9 cellular contexts compared by ENCODE assay signal in the genomic region with DNA sequence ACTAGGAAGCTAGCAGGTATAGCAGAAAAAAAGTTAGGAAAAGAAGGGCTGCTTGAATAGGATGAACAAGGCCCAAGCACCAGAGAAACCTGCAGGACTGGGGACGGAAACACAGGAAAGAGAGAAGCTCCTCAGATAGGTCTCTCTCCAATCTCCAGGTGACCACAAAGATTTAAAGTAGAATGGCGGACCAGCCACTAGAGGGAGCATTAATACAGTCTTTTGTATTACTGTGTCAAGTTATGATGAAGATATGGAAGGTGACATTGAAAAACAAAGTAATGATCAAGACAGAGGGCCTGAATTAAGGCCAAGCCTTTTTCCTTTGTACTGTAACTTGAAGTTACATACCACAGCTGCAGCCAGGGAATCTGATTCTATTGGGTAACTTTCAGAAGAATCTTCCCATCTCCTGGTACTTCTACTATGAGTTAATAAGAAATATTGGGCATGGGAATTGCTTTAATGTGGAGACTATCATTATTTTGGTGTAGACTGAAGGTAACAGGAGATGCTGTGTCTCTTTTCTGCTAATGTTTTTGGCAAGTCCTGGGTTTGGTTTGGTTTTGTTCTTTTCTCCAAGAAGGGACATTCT. TPM values are rescaled to one million over a fixed set of nuclear protein-coding genes. Genes with fewer than 3 reads are reported as not detected.
DNase-seq lines count a peak whose midpoint lies in the region; ATAC-seq and TF ChIP-seq lines count a peak whose summit lies in the region.
"Had no signal": no experiment of that assay in that cellular context is flagged by ENCODE, and none has a peak within 500 bp of the region (broad histone marks: within the 10 kb centered on the region; RNA-seq: fewer than 3 reads in every experiment).

No MANE protein-coding gene starts in this region.

- no peaks in the 10 kb centered on the region for H3K27me3 ChIP-seq in neutrophil

- ATAC-seq in GM18505 (IDR thresholded peaks at IDR 0.05; ENCODE audit: unreplicated experiment): peak; percentile 69
- ATAC-seq in HG02938 (IDR thresholded peaks at IDR 0.05; ENCODE audit: unreplicated experiment): peak; percentile 81

- H3K4me3 ChIP-seq in epithelial cell of proximal tubule (ENCODE audit: low read depth, low read length) (no peak overlapping the region), neutrophil (ENCODE audit: low read depth in 1 of 2, low read length in 1 of 2) (no peak overlapping the region)
- H3K4me3 ChIP-seq: SK-N-MC had no signal

- H3K9me3 ChIP-seq in neutrophil: no peaks in the 10 kb centered on the region

- H3K36me3 ChIP-seq in neutrophil: peaks cover 9% of the 10 kb centered on the region

- peak overlapping the region; percentile 46 for H3K27ac ChIP-seq in neutrophil
- H3K27ac ChIP-seq: SK-N-MC had no signal

- H3K4me1 ChIP-seq in neutrophil (ENCODE audit: control insufficient read depth in 1 of 2, insufficient read depth in 1 of 2, low read depth in 1 of 2, low read length in 1 of 2): peaks cover 0 to 68% of the 10 kb centered on the region in 2 experiments

- TF ChIP-seq CTCF in epithelial cell of proximal tubule (conservative IDR thresholded peaks at IDR 0.05; ENCODE audit: low read depth, low read length): peak; percentile 79
- peak; percentile 56 for TF ChIP-seq CTCF in neutrophil (IDR thresholded peaks at IDR 0.05)

- TF ChIP-seq POLR2A in GM18505 (IDR thresholded peaks at IDR 0.05; ENCODE audit: borderline replicate concordance, extremely low read depth, insufficient read depth, insufficient read length): no peak

- peak; percentile 55 for DNase-seq in AG20443 (ENCODE audit: low spot score)
- DNase-seq in NCI-H345 treated with DMSO at 0.1 percent for 48 hours (lab: John Stamatoyannopoulos, UW; ENCODE audit: unreplicated experiment): peak; percentile 19
- peak; percentile 65 to 75 for DNase-seq in activated CD4-positive, alpha-beta T cell treated with anti-CD3 and anti-CD28 coated beads, Interleukin-2, amount 50 U/mL, for 48 hours
- DNase-seq in epithelial cell of proximal tubule (ENCODE audit: low read depth): no peak
- DNase-seq in UCSD-AML1 (lab: John Stamatoyannopoulos, UW; ENCODE audit: unreplicated experiment): no peak

RNA-seq across cellular contexts. Expression of a gene that starts 33.8 kb away (rescaled TPM):
- total RNA-seq in epithelial cell of proximal tubule: 0.14 TPM in 1 of 2 replicates, not detected in the other

RNA-seq across cellular contexts. Expression of a gene that starts 44.9 kb away (rescaled TPM):
- not detected in 2 replicates for total RNA-seq in epithelial cell of proximal tubule

RNA-seq across cellular contexts. Expression of a gene that starts 54.8 kb away (rescaled TPM):
- 44.7 and 62.6 TPM in 2 replicates for total RNA-seq in epithelial cell of proximal tubule

Comparison
In these comparisons a context has a peak if more than half of its experiments do, and no peak if none do; other contexts are left out.
1. DNase-seq: peak in AG20443 (single experiment), NCI-H345 treated with DMSO at 0.1 percent for 48 hours (single experiment) and activated CD4-positive, alpha-beta T cell treated with anti-CD3 and anti-CD28 coated beads, Interleukin-2, amount 50 U/mL, for 48 hours (2 of 2); none in epithelial cell of proximal tubule (single experiment) and UCSD-AML1 (single experiment).